8 cellular contexts compared by ENCODE assay signal in genomic region chr15:75202251-75203016, GRCh38. TPM values are rescaled to one million over a fixed set of nuclear protein-coding genes. Genes with fewer than 3 reads are reported as not detected.
DNase-seq lines count a peak whose midpoint lies in the region; ATAC-seq and TF ChIP-seq lines count a peak whose summit lies in the region.

No MANE protein-coding gene starts in this region.

- DNase-seq in CD8-positive, alpha-beta T cell: peak; percentile 74 to 94 (median 86)
- DNase-seq in HT-29 (ENCODE audit: low spot score) (peak; percentile 74), SW 1271 (lab: John Stamatoyannopoulos, UW) (peak; percentile 56 to 61), left ventricle myocardium inferior (peak; percentile 82), retinal pigment epithelial cell (ENCODE audit: low read depth) (no peak), G401 (ENCODE audit: low spot score) (no peak)

- peak overlapping the region; percentile 85 for H3K27ac ChIP-seq in CD8-positive, alpha-beta T cell (ENCODE audit: low read depth, low read length)
- H3K27ac ChIP-seq in adipose tissue (ENCODE audit: low read depth, low read length) (peak overlapping the region; percentile 82), left ventricle myocardium inferior (replicated peaks) (peak overlapping the region; percentile 99)

- WGBS in adipose tissue, 3 donors: 0% methylated on average over 62 to 71 of the region's 71 CpGs

- H3K36me3 ChIP-seq in CD8-positive, alpha-beta T cell (ENCODE audit: insufficient read depth, low read length): peaks cover 9% of the 10 kb centered on the region
- H3K36me3 ChIP-seq in left ventricle myocardium inferior: peaks cover 18% of the 10 kb centered on the region

- ATAC-seq in CD8-positive, alpha-beta T cell: peak; percentile 71
- ATAC-seq in GM19372 (IDR thresholded peaks at IDR 0.05; ENCODE audit: low read depth, unreplicated experiment): peak; percentile 27

- H3K27ac Mint-ChIP-seq in CD8-positive, alpha-beta T cell: peak overlapping the region; percentile 94

- no peaks in the 10 kb centered on the region for H3K27me3 ChIP-seq in CD8-positive, alpha-beta T cell (ENCODE audit: insufficient read depth, low read length)
- no peaks in the 10 kb centered on the region for H3K27me3 ChIP-seq in left ventricle myocardium inferior (ENCODE audit: low read depth)

- H3K27me3 Mint-ChIP-seq in CD8-positive, alpha-beta T cell (ENCODE audit: low read depth): no peaks in the 10 kb centered on the region

- peaks cover 23% of the 10 kb centered on the region for H3K4me1 ChIP-seq in CD8-positive, alpha-beta T cell (ENCODE audit: insufficient read depth, low read length)
- peaks cover 88% of the 10 kb centered on the region for H3K4me1 ChIP-seq in left ventricle myocardium inferior

- H3K4me1 Mint-ChIP-seq in CD8-positive, alpha-beta T cell (ENCODE audit: low read depth): peaks cover 47% of the 10 kb centered on the region

- intact Hi-C loops in CD8-positive, alpha-beta T cell (cut with DNase I, micrococcal nuclease): loop anchor here (1.0 to 10.0 kb wide), 15 partner anchors 165 to 1210 kb away; partner anchors contain the start of genes ARID3B (in 2 of the 2), COX5A (in 2 of the 2), MAN2C1 (in 2 of the 2) and PPCDC (in 2 of the 2)
- intact Hi-C loops in left ventricle myocardium inferior (cut with micrococcal nuclease): loop anchor here (2.0 kb wide), 1 partner anchor 160 kb away; no protein-coding TSS in a partner anchor

- peak; percentile 38 for TF ChIP-seq CTCF in CD8-positive, alpha-beta T cell (IDR thresholded peaks at IDR 0.05)
- peak; percentile 37 for TF ChIP-seq CTCF in left ventricle myocardium inferior (IDR thresholded peaks at IDR 0.05; ENCODE audit: borderline replicate concordance)
- no peak for TF ChIP-seq CTCF in retinal pigment epithelial cell (conservative IDR thresholded peaks at IDR 0.05; ENCODE audit: low read depth, low read length)

- in situ Hi-C loops in G401 (cut with HindIII; ENCODE audit: low sequenced_read_pairs): no loop called here

- no peaks in the 10 kb centered on the region for H3K9me3 ChIP-seq in CD8-positive, alpha-beta T cell (ENCODE audit: low read length)
- no peaks in the 10 kb centered on the region for H3K9me3 ChIP-seq in left ventricle myocardium inferior (replicated peaks)

- CTCF ChIA-PET in CD8-positive, alpha-beta T cell (lab: Charles Lee): interaction anchor here (1.0 to 4.9 kb wide), 8 partner anchors 9 to 175 kb away, joined by 3 to 114 read pairs (median 4); partner anchors contain the start of gene PPCDC

- H3K4me3 ChIP-seq in CD8-positive, alpha-beta T cell (ENCODE audit: low read depth, low read length): peak overlapping the region; percentile 88
- H3K4me3 ChIP-seq in left ventricle myocardium inferior (peak overlapping the region; percentile 100), retinal pigment epithelial cell (ENCODE audit: low read length) (peak overlapping the region; percentile 72)

- peaks cover 18% of the 10 kb centered on the region for H3K36me3 Mint-ChIP-seq in CD8-positive, alpha-beta T cell

- POLR2A ChIA-PET in CD8-positive, alpha-beta T cell (lab: Charles Lee): interaction anchor here (1.0 to 1.8 kb wide), 7 partner anchors 72 to 264 kb away, joined by 3 to 8 read pairs (median 5); partner anchors contain the start of genes COX5A and PPCDC

- H3K9me3 Mint-ChIP-seq in CD8-positive, alpha-beta T cell: no peaks in the 10 kb centered on the region

- H3K4me3 Mint-ChIP-seq in CD8-positive, alpha-beta T cell: peak overlapping the region; percentile 93

RNA-seq across cellular contexts. Expression of gene C15orf39, which starts 0.8 kb away (rescaled TPM):
- 10 to 100 TPM; 36.6 to 37.6 TPM for total RNA-seq in CD8-positive, alpha-beta T cell
- 59.0 and 76.6 TPM in 2 replicates for total RNA-seq in HT-29 (2014; rRNA removed; shearing (Covaris generic))
- polyA plus RNA-seq in adipose tissue: 10 to 100 TPM in 2 of 3 donors, 1 to 10 TPM in 1; 9.2 to 18.9 (median 11.1) TPM
- total RNA-seq in left ventricle myocardium inferior: 15.0 TPM
- 4.0 and 11.3 TPM in 2 replicates for total RNA-seq in G401 (2014; rRNA removed; shearing (Covaris generic))

RNA-seq across cellular contexts. Expression of gene GOLGA6C, which starts 55.7 kb away (rescaled TPM):
- total RNA-seq in CD8-positive, alpha-beta T cell: not detected
- not detected in 2 replicates for total RNA-seq in HT-29 (2014; rRNA removed; shearing (Covaris generic))
- under 1 TPM in 1 of 3 donors, not detected in 2; 0.03 TPM for polyA plus RNA-seq in adipose tissue
- not detected for total RNA-seq in left ventricle myocardium inferior
- total RNA-seq in G401 (2014; rRNA removed; shearing (Covaris generic)): not detected in 2 replicates

Comparison
In these comparisons a context has a peak if more than half of its experiments do, and no peak if none do; other contexts are left out.
1. DNase-seq: peak in CD8-positive, alpha-beta T cell (7 of 7), HT-29 (single experiment), SW 1271 (2 of 2) and left ventricle myocardium inferior (single experiment); none in retinal pigment epithelial cell (single experiment) and G401 (single experiment).
2. Peak in every context shown above with its lines, with median percentiles within 50 percentile points of each other: H3K27ac ChIP-seq and H3K4me3 ChIP-seq.